In the genomic region with DNA sequence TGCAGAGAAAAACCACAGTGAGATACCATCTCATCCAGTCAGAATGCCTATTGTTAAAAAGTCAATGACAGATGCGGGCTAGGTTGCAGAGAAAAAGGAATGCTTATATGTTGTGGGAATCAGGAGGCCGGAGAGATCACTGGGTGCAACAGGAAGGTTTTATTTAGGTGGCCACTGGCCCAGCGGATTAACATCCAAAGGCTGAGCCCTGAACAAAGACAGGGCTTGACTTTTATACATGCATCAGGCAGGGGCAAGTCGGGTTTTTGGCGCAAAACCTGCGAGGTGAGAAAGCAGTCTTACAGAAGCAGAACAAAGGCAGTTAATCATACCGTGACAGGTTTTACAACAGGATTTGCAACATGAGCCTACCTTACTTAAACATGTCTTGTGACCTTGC, we compare ENCODE assay signal across 27 cellular contexts.
"Had no signal": no experiment of that assay in that cellular context is flagged by ENCODE, and none has a peak within 500 bp of the region (broad histone marks: within the 10 kb centered on the region; RNA-seq: fewer than 3 reads in every experiment).

No MANE protein-coding gene starts in this region.

- H3K27me3 Mint-ChIP-seq: activated CD4-positive, alpha-beta memory T cell treated with anti-CD3 and anti-CD28 coated beads for 36 hours; activated CD4-positive, alpha-beta T cell treated with anti-CD3 and anti-CD28 coated beads, Interleukin-2, amount 10 ng/mL, durations not matched to agents 24 days and 14 days; brain had no signal

- H3K4me1 ChIP-seq: ascending aorta, colonic mucosa, left lung, lower lobe of right lung, neural progenitor cell, right atrium auricular region, suprapubic skin, tibial artery had no signal

- H3K4me1 Mint-ChIP-seq: activated CD4-positive, alpha-beta T cell treated with anti-CD3 and anti-CD28 coated beads, Interleukin-2, amount 10 ng/mL, durations not matched to agents 24 days and 14 days; activated naive CD8-positive, alpha-beta T cell treated with anti-CD3 and anti-CD28 coated beads, Interleukin-2, amount 10 ng/mL, durations not matched to agents 7 days and 5 days; brain; natural killer cell; neural progenitor cell had no signal

- H3K9me3 ChIP-seq: colonic mucosa had no signal

- H3K27me3 ChIP-seq: ascending aorta, cardiac muscle cell, colonic mucosa, left lung, neural progenitor cell, right atrium auricular region, suprapubic skin, tibial artery had no signal

- H3K27ac ChIP-seq: ascending aorta, cardiac muscle cell, colonic mucosa, left lung, lower lobe of right lung, neural progenitor cell, right atrium auricular region, suprapubic skin, tibial artery had no signal

- ATAC-seq: left lung, lower lobe of right lung, natural killer cell had no signal

- H3K4me3 ChIP-seq: ascending aorta, cardiac muscle cell, colonic mucosa, left lung, lower lobe of right lung, neural progenitor cell, right atrium auricular region, suprapubic skin, tibial artery had no signal

- H3K27ac Mint-ChIP-seq: activated CD4-positive, alpha-beta memory T cell treated with anti-CD3 and anti-CD28 coated beads for 36 hours; activated CD4-positive, alpha-beta T cell treated with anti-CD3 and anti-CD28 coated beads, Interleukin-2, amount 10 ng/mL, durations not matched to agents 24 days and 14 days; activated naive CD4-positive, alpha-beta T cell treated with anti-CD3 and anti-CD28 coated beads for 36 hours; activated naive CD8-positive, alpha-beta T cell treated with anti-CD3 and anti-CD28 coated beads, Interleukin-2, amount 10 ng/mL, durations not matched to agents 7 days and 5 days; activated T-helper 1 cell treated with anti-CD3 and anti-CD28 coated beads, Interleukin-12 subunit alpha, Interleukin-12 subunit beta, Interleukin-2, Interleukin-4 antibody, amounts not matched to agents 30 ng/mL and 10 ng/mL and 1 ng/mL, durations not matched to agents 14 hours and 24 hours and 36 hours; brain; natural killer cell; neural progenitor cell had no signal

- DNase-seq: activated CD4-positive, alpha-beta memory T cell treated with anti-CD3 and anti-CD28 coated beads for 36 hours; activated CD4-positive, alpha-beta T cell treated with anti-CD3 and anti-CD28 coated beads, Interleukin-2, amount 10 ng/mL, durations not matched to agents 24 days and 14 days; activated CD4-positive, CD25-positive, alpha-beta regulatory T cell treated with anti-CD3 and anti-CD28 coated beads, Interleukin-2, amount 50 U/mL, for 72 hours; activated CD8-positive, alpha-beta memory T cell treated with anti-CD3 and anti-CD28 coated beads, Interleukin-2, amount 50 U/mL, for 4 hours; activated effector memory CD4-positive, alpha-beta T cell treated with anti-CD3 and anti-CD28 coated beads, Interleukin-2, amount 50 U/mL, for 16 hours; activated naive CD4-positive, alpha-beta T cell treated with anti-CD3 and anti-CD28 coated beads for 36 hours; activated naive CD8-positive, alpha-beta T cell treated with anti-CD3 and anti-CD28 coated beads, Interleukin-2, amount 10 ng/mL, durations not matched to agents 7 days and 5 days; activated T-cell treated with anti-CD3 and anti-CD28 coated beads, Interleukin-2, amount 50 U/mL, for 1 hour; cerebellar nuclear complex; colonic mucosa; effector CD8-positive, alpha-beta T cell; kidney glomerular epithelial cell; left lung; lower lobe of right lung; mesenchymal stem cell; natural killer cell; stimulated activated CD4-positive, alpha-beta T cell treated with anti-CD3 and anti-CD28 coated beads, Interleukin-15, amount 100 ng/mL, for 24 hours; stimulated activated CD4-positive, alpha-beta T cell treated with anti-CD3 and anti-CD28 coated beads, Interleukin-2, amount 100 ng/mL, for 24 hours; stimulated activated naive CD4-positive, alpha-beta T cell; tibial artery had no signal

- H3K36me3 ChIP-seq: colonic mucosa had no signal

- H3K4me3 Mint-ChIP-seq: activated CD4-positive, alpha-beta memory T cell treated with anti-CD3 and anti-CD28 coated beads for 36 hours; activated CD4-positive, alpha-beta T cell treated with anti-CD3 and anti-CD28 coated beads, Interleukin-2, amount 10 ng/mL, durations not matched to agents 24 days and 14 days; activated naive CD4-positive, alpha-beta T cell treated with anti-CD3 and anti-CD28 coated beads for 36 hours; activated naive CD8-positive, alpha-beta T cell treated with anti-CD3 and anti-CD28 coated beads, Interleukin-2, amount 10 ng/mL, durations not matched to agents 7 days and 5 days; activated T-helper 1 cell treated with anti-CD3 and anti-CD28 coated beads, Interleukin-12 subunit alpha, Interleukin-12 subunit beta, Interleukin-2, Interleukin-4 antibody, amounts not matched to agents 30 ng/mL and 10 ng/mL and 1 ng/mL, durations not matched to agents 14 hours and 24 hours and 36 hours; brain; natural killer cell; neural progenitor cell had no signal

- H2AFZ ChIP-seq: neural progenitor cell had no signal

- H3K4me2 ChIP-seq: neural progenitor cell had no signal
